ENCODE assay signal across 24 cellular contexts in genomic region chr13:22468055-22468454, GRCh38.
DNase-seq lines count a peak whose midpoint lies in the region; ATAC-seq, FAIRE-seq and TF ChIP-seq lines count a peak whose summit lies in the region.
"Had no signal": no experiment of that assay in that cellular context is flagged by ENCODE, and none has a peak within 500 bp of the region (broad histone marks: within the 10 kb centered on the region; RNA-seq: fewer than 3 reads in every experiment).

No MANE protein-coding gene starts in this region.

- H3K27ac ChIP-seq in HepG2 (ENCODE audit: extremely low read length, insufficient read depth, low read length) (no peak overlapping the region), right lobe of liver (no peak overlapping the region), left lung (no peak overlapping the region), GM23338 (ENCODE audit: low read depth) (no peak overlapping the region)
- H3K27ac ChIP-seq: A549; BLaER1 treated with 17β-estradiol and CSF1 and Interleukin-3, amounts not matched to agents 10 nM and 100 nM; GM23248 had no signal

- TF ChIP-seq EP300 in HepG2 (IDR thresholded peaks at IDR 0.05; ENCODE audit: low read depth in 2 of 2, low read length in 2 of 2) = 0 out of 4 replicates have a peak, but pooled peaks of 1 of the 2 experiments have one; percentile 6
- TF ChIP-seq EP300 in HepG2 (CRISPR knock-in tag; IDR thresholded peaks at IDR 0.05; ENCODE audit: borderline replicate concordance) = no peak

- no peaks in the 10 kb centered on the region for H3K9me2 ChIP-seq in GM23338 (ENCODE audit: insufficient read depth)

- H3K36me3 ChIP-seq in HepG2 (replicated peaks in 1 of 2; ENCODE audit: control insufficient read depth in 1 of 2, insufficient read depth in 2 of 2, low read length in 2 of 2) = no peaks in the 10 kb centered on the region
- no peaks in the 10 kb centered on the region for H3K36me3 ChIP-seq in right lobe of liver
- no peaks in the 10 kb centered on the region for H3K36me3 ChIP-seq in left lung
- no peaks in the 10 kb centered on the region for H3K36me3 ChIP-seq in GM23338 (ENCODE audit: insufficient read depth)
- H3K36me3 ChIP-seq: BE2C had no signal

- peaks cover 0 to 9% of the 10 kb centered on the region in 2 experiments; a peak in 1 of 5 replicates for H3K27me3 ChIP-seq in HepG2 (ENCODE audit: control insufficient read depth in 1 of 2, insufficient read depth in 2 of 2, low read length in 2 of 2)
- H3K27me3 ChIP-seq in right lobe of liver = no peaks in the 10 kb centered on the region
- no peaks in the 10 kb centered on the region for H3K27me3 ChIP-seq in left lung
- H3K27me3 ChIP-seq in GM23338 (ENCODE audit: insufficient read depth) = no peaks in the 10 kb centered on the region
- H3K27me3 ChIP-seq: BE2C; BLaER1 treated with 17β-estradiol and CSF1 and Interleukin-3, amounts not matched to agents 10 nM and 100 nM had no signal

- H3K4me3 ChIP-seq in HepG2 (replicated peaks in 1 of 3; ENCODE audit: insufficient read depth in 1 of 3, low read depth in 2 of 3, low read length in 3 of 3) (no peak overlapping the region), right lobe of liver (no peak overlapping the region), left lung (no peak overlapping the region), GM23338 (no peak overlapping the region)
- H3K4me3 ChIP-seq: A549; BLaER1 treated with 17β-estradiol and CSF1 and Interleukin-3, amounts not matched to agents 10 nM and 100 nM; GM23248 had no signal

- no peak overlapping the region for H3K27ac Mint-ChIP-seq in GM23338
- H3K27ac Mint-ChIP-seq: CD14-positive monocyte; CD4-positive, alpha-beta memory T cell; H9 had no signal

- H3K9ac ChIP-seq in HepG2 (ENCODE audit: insufficient read depth, low read depth, low read length) = no peak overlapping the region
- H3K9ac ChIP-seq: BLaER1 treated with 17β-estradiol and CSF1 and Interleukin-3, amounts not matched to agents 10 nM and 100 nM; GM23248 had no signal

- no peak for FAIRE-seq in HepG2 (lab: Jason Lieb, UNC)
- FAIRE-seq: A549, G401.6, GM12892 had no signal

- no peaks in the 10 kb centered on the region for H3K9me3 Mint-ChIP-seq in GM23338
- H3K9me3 Mint-ChIP-seq: H9 had no signal

- H2AFZ ChIP-seq in HepG2 (ENCODE audit: low read length) (no peak overlapping the region), GM23338 (no peak overlapping the region)
- H2AFZ ChIP-seq: GM23248 had no signal

- no peak for TF ChIP-seq POLR2A in HepG2 (IDR thresholded peaks at IDR 0.05; ENCODE audit: insufficient read depth in 1 of 2, low read depth in 2 of 2, low read length in 2 of 2)
- TF ChIP-seq POLR2A in right lobe of liver (IDR thresholded peaks at IDR 0.05) = no peak

- peaks cover 5% of the 10 kb centered on the region for H3K27me3 Mint-ChIP-seq in GM23338 (ENCODE audit: insufficient read depth, low read depth, poor library complexity)

- no peak for TF ChIP-seq RAD21 in HepG2 (CRISPR knock-in tag; IDR thresholded peaks at IDR 0.05)

- intact Hi-C loops in HepG2 (cut with micrococcal nuclease; ENCODE audit: unreplicated experiment) (no loop called here), right lobe of liver (cut with DNase I) (no loop called here), left lung (cut with DNase I) (no loop called here)

- H3K4me1 Mint-ChIP-seq in GM23338 = no peaks in the 10 kb centered on the region
- H3K4me1 Mint-ChIP-seq: CD14-positive monocyte; CD4-positive, alpha-beta memory T cell; H9 had no signal

- H4K20me1 ChIP-seq in HepG2 (ENCODE audit: insufficient read depth, low read length) = no peaks in the 10 kb centered on the region
- no peaks in the 10 kb centered on the region for H4K20me1 ChIP-seq in GM23338 (replicated peaks; ENCODE audit: insufficient read depth)
- H4K20me1 ChIP-seq: BLaER1 treated with 17β-estradiol and CSF1 and Interleukin-3, amounts not matched to agents 10 nM and 100 nM had no signal

- no peaks in the 10 kb centered on the region for H3K79me2 ChIP-seq in HepG2 (ENCODE audit: insufficient read depth, low read length)
- no peaks in the 10 kb centered on the region for H3K79me2 ChIP-seq in GM23338 (replicated peaks; ENCODE audit: insufficient read depth)

- no TSS peak for BruUV-seq in HepG2 (replicated peaks; lab: Mats Ljungman, UMichigan)

- H3K36me3 Mint-ChIP-seq in GM23338 (ENCODE audit: low read depth) = no peaks in the 10 kb centered on the region
- H3K36me3 Mint-ChIP-seq: CD14-positive monocyte; CD4-positive, alpha-beta memory T cell had no signal

- H3K9me3 ChIP-seq in HepG2 (ENCODE audit: low read length) = no peaks in the 10 kb centered on the region
- H3K9me3 ChIP-seq in right lobe of liver = no peaks in the 10 kb centered on the region
- no peaks in the 10 kb centered on the region for H3K9me3 ChIP-seq in left lung
- H3K9me3 ChIP-seq: A549, BE2C had no signal

- DNase-seq in HepG2 (ENCODE audit: low spot score) (peak; percentile 12), right lobe of liver (no peak), NCI-H748 treated with DMSO at 0.1 percent for 48 hours (lab: John Stamatoyannopoulos, UW) (peak; percentile 33), left lung (no peak), GM23338 (ENCODE audit: low spot score) (no peak), middle frontal gyrus (ENCODE audit: extremely low spot score, low spot score) (no peak)
- DNase-seq: 8988T; ACHN; AML-193; BE2C; Calu3; CD4-positive, alpha-beta memory T cell; COR-L47; DMS153; DMS79 treated with DMSO at 0.1 percent for 48 hours; GM23248; H9 had no signal

- no peaks in the 10 kb centered on the region for H3K4me1 ChIP-seq in HepG2 (ENCODE audit: insufficient read depth, low read length)
- H3K4me1 ChIP-seq in right lobe of liver = no peaks in the 10 kb centered on the region
- H3K4me1 ChIP-seq in left lung = no peaks in the 10 kb centered on the region
- H3K4me1 ChIP-seq in GM23338 (ENCODE audit: insufficient read depth) = no peaks in the 10 kb centered on the region
- H3K4me1 ChIP-seq: A549, BE2C had no signal

- POLR2A ChIA-PET in HepG2 (lab: Yijun Ruan, JAX) = no interaction called here

- H3K4me2 ChIP-seq in HepG2 (ENCODE audit: low read depth, low read length) (no peak overlapping the region), GM23338 (no peak overlapping the region)
- H3K4me2 ChIP-seq: A549; BLaER1 treated with 17β-estradiol and CSF1 and Interleukin-3, amounts not matched to agents 10 nM and 100 nM had no signal

- WGBS in HepG2 (ENCODE audit: low lambda C conversion rate) = 0% methylated on average over 1 of the region's 1 CpG
- 11% methylated on average over 1 of the region's 1 CpG for WGBS in right lobe of liver (ENCODE audit: insufficient coverage, low coverage, low lambda C conversion rate, missing lambda C conversion rate)

- in situ Hi-C loops in HepG2 (cut with HindIII; ENCODE audit: extremely low pct_ligation_motif_present, low pct_unique_long_range_greater_than_20kb) = no loop called here

- no peaks in the 10 kb centered on the region for H3F3A ChIP-seq in GM23338 (replicated peaks; ENCODE audit: low read depth)

- H3K4me3 Mint-ChIP-seq in GM23338 = no peak overlapping the region
- H3K4me3 Mint-ChIP-seq: CD14-positive monocyte; CD4-positive, alpha-beta memory T cell; H9 had no signal

- CTCF ChIA-PET in HepG2 (lab: Yijun Ruan, JAX; ENCODE audit: low intra/inter-chr PET ratio, low total read pairs) = no interaction called here

- TF ChIP-seq CTCF in HepG2 (CRISPR knock-in tag; IDR thresholded peaks at IDR 0.05) (no peak), right lobe of liver (IDR thresholded peaks at IDR 0.05) (no peak), left lung (IDR thresholded peaks at IDR 0.05) (no peak), GM23338 (conservative IDR thresholded peaks at IDR 0.05; ENCODE audit: low read depth in 2 of 2) (no peak)

- ATAC-seq in HepG2 = no peak; the same call in 2 of the 3 replicates
- ATAC-seq in right lobe of liver = no peak
- peak; percentile 22 for ATAC-seq in left lung
- ATAC-seq in GM23338 = no peak
- no peak for ATAC-seq in GM19328 (IDR thresholded peaks at IDR 0.05; ENCODE audit: unreplicated experiment)
- ATAC-seq: A549, HCT116 had no signal

TF ChIP-seq in HepG2, 621 proteins besides CTCF, POLR2A, EP300 and RAD21 (continues in another document):
- TF ChIP-seq ZFP82 (CRISPR knock-in tag; IDR thresholded peaks at IDR 0.05; ENCODE audit: borderline replicate concordance) (no peak), NFIC (IDR thresholded peaks at IDR 0.05; ENCODE audit: low read length) (peak; percentile 32; the same call in 1 of the 2 replicates), NR2F1 (CRISPR knock-in tag; IDR thresholded peaks at IDR 0.05) (peak; percentile 10 to 85; a peak in 2 of 4 replicates), FOXP1 (IDR thresholded peaks at IDR 0.05) (no peak), FOXP1 (CRISPR knock-in tag; IDR thresholded peaks at IDR 0.05) (peak; percentile 41; the same call in 1 of the 2 replicates), MBD4 (IDR thresholded peaks at IDR 0.05; ENCODE audit: borderline replicate concordance, low read length) (no peak), FOXA3 (CRISPR knock-in tag; IDR thresholded peaks at IDR 0.05) (peak; percentile 48; the same call in 1 of the 2 replicates), SMAD1 (CRISPR knock-in tag; IDR thresholded peaks at IDR 0.05; ENCODE audit: borderline replicate concordance, low read depth) (no peak), HHEX (CRISPR knock-in tag; IDR thresholded peaks at IDR 0.05) (peak; percentile 84)

TF ChIP-seq in GM23338, 12 proteins besides CTCF, POLR2A, EP300 and RAD21 (continues in another document):
- TF ChIP-seq ETS1 (IDR thresholded peaks at IDR 0.05) = no peak

Comparison
In these comparisons a context has a peak if more than half of its experiments do, and no peak if none do; other contexts are left out.
1. DNase-seq: peak in HepG2 (single experiment) and NCI-H748 treated with DMSO at 0.1 percent for 48 hours (single experiment); none in right lobe of liver (0 of 3), left lung (0 of 2), GM23338 (single experiment) and middle frontal gyrus (single experiment).